In the genomic region with DNA sequence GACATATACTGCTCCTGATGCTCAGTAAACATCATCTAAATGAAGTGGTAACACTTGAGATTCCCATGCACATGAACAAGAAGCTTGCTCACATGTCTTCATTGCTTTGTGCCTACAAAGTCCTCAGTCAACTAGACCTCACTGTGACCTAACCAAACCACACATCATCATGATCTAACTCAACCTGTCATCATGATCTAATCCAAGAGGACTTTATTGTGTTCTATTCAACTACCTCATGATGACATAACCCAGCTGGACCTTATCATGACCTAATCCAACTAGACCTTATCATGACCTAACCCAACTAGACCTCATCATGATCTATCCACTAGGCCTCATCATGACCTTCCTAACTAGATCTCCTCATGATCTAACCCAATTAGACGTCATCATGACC, we compare ENCODE assay signal across 1 cellular context.
A peak's percentile ranks its signal among the peaks of the same experiment; 100 is the strongest.
TF ChIP-seq lines count a peak whose summit lies in the region.

No MANE protein-coding gene starts in this region.

TF ChIP-seq in HEK293, 187 proteins besides CTCF, POLR2A, EP300 and RAD21 (continued from another document):
- TF ChIP-seq ZNF692 (tag by site-specific recombination; IDR thresholded peaks at IDR 0.05) (peak; percentile 88), ZNF623 (tag by site-specific recombination; IDR thresholded peaks at IDR 0.05) (peak; percentile 16; the same call in 1 of the 2 replicates), REPIN1 (tag by site-specific recombination; IDR thresholded peaks at IDR 0.05; ENCODE audit: low read depth) (no peak), ZNF704 (tag by site-specific recombination; IDR thresholded peaks at IDR 0.05) (no peak), ZNF132 (tag by site-specific recombination; IDR thresholded peaks at IDR 0.05; ENCODE audit: borderline replicate concordance) (no peak), ZFP3 (tag by site-specific recombination; IDR thresholded peaks at IDR 0.05; ENCODE audit: low read depth) (no peak), ZNF157 (tag by site-specific recombination; IDR thresholded peaks at IDR 0.05) (no peak), ZNF311 (tag by site-specific recombination; IDR thresholded peaks at IDR 0.05; ENCODE audit: borderline replicate concordance) (no peak), ZNF473 (tag by site-specific recombination; IDR thresholded peaks at IDR 0.05) (peak; percentile 66; the same call in 1 of the 2 replicates), ZNF239 (tag by site-specific recombination; IDR thresholded peaks at IDR 0.05) (peak; percentile 88; the same call in 1 of the 2 replicates), PRDM2 (tag by site-specific recombination; IDR thresholded peaks at IDR 0.05; ENCODE audit: borderline replicate concordance) (no peak), ZNF24 (tag by site-specific recombination; IDR thresholded peaks at IDR 0.05) (peak; percentile 72; the same call in 1 of the 2 replicates), ZNF148 (tag by site-specific recombination; IDR thresholded peaks at IDR 0.05; ENCODE audit: borderline replicate concordance) (peak; percentile 66; the same call in 1 of the 2 replicates), ZNF585B (tag by site-specific recombination; IDR thresholded peaks at IDR 0.05) (no peak), KLF16 (tag by site-specific recombination; IDR thresholded peaks at IDR 0.05) (no peak), ZNF350 (tag by site-specific recombination; IDR thresholded peaks at IDR 0.05) (no peak), ZNF776 (tag by site-specific recombination; IDR thresholded peaks at IDR 0.05; ENCODE audit: borderline replicate concordance) (no peak), RBAK (tag by site-specific recombination; IDR thresholded peaks at IDR 0.05) (no peak), ZIC2 (tag by site-specific recombination; IDR thresholded peaks at IDR 0.05) (no peak), KLF1 (tag by site-specific recombination; IDR thresholded peaks at IDR 0.05) (no peak), ZSCAN5A (tag by site-specific recombination; IDR thresholded peaks at IDR 0.05) (peak; percentile 59; the same call in 1 of the 2 replicates), ZNF548 (tag by site-specific recombination; IDR thresholded peaks at IDR 0.05) (no peak), ZFP37 (tag by site-specific recombination; IDR thresholded peaks at IDR 0.05) (no peak; the same call in 1 of the 2 replicates), OVOL3 (tag by site-specific recombination; IDR thresholded peaks at IDR 0.05) (no peak), YY1 (tag by site-specific recombination; IDR thresholded peaks at IDR 0.05) (no peak), GFI1B (tag by site-specific recombination; IDR thresholded peaks at IDR 0.05) (no peak), ZNF169 (tag by site-specific recombination; IDR thresholded peaks at IDR 0.05) (no peak), ZXDB (tag by site-specific recombination; IDR thresholded peaks at IDR 0.05) (no peak), OSR2 (tag by site-specific recombination; IDR thresholded peaks at IDR 0.05) (peak; percentile 64), ZSCAN23 (tag by site-specific recombination; IDR thresholded peaks at IDR 0.05) (peak; percentile 97), ZNF701 (tag by site-specific recombination; IDR thresholded peaks at IDR 0.05) (no peak), ZNF843 (tag by site-specific recombination; IDR thresholded peaks at IDR 0.05) (peak; percentile 60), ZNF202 (tag by site-specific recombination; IDR thresholded peaks at IDR 0.05; ENCODE audit: borderline replicate concordance) (no peak), ZNF830 (tag by site-specific recombination; IDR thresholded peaks at IDR 0.05; ENCODE audit: low read depth) (no peak)
- TF ChIP-seq, protein P1, sequence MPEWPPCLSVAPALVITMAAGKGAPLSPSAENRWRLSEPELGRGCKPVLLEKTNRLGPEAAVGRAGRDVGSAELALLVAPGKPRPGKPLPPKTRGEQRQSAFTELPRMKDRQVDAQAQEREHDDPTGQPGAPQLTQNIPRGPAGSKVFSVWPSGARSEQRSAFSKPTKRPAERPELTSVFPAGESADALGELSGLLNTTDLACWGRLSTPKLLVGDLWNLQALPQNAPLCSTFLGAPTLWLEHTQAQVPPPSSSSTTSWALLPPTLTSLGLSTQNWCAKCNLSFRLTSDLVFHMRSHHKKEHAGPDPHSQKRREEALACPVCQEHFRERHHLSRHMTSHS (tag by site-specific recombination; IDR thresholded peaks at IDR 0.05), result peak; percentile 46; the same call in 1 of the 2 replicates
- TF ChIP-seq, protein P2, sequence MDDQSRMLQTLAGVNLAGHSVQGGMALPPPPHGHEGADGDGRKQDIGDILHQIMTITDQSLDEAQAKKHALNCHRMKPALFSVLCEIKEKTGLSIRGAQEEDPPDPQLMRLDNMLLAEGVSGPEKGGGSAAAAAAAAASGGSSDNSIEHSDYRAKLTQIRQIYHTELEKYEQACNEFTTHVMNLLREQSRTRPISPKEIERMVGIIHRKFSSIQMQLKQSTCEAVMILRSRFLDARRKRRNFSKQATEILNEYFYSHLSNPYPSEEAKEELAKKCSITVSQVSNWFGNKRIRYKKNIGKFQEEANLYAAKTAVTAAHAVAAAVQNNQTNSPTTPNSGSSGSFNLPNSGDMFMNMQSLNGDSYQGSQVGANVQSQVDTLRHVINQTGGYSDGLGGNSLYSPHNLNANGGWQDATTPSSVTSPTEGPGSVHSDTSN (CRISPR knock-in tag; IDR thresholded peaks at IDR 0.05), result no peak
